Comparison of ENCODE assay signal across 2 cellular contexts in genomic region chr1:217190359-217190758, GRCh38.
TF ChIP-seq lines count a peak whose summit lies in the region.

No MANE protein-coding gene starts in this region.

TF ChIP-seq in IMR-90, 13 proteins besides CTCF, POLR2A, EP300 and RAD21:
- TF ChIP-seq, protein P1, sequence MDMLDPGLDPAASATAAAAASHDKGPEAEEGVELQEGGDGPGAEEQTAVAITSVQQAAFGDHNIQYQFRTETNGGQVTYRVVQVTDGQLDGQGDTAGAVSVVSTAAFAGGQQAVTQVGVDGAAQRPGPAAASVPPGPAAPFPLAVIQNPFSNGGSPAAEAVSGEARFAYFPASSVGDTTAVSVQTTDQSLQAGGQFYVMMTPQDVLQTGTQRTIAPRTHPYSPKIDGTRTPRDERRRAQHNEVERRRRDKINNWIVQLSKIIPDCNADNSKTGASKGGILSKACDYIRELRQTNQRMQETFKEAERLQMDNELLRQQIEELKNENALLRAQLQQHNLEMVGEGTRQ (IDR thresholded peaks at IDR 0.05; ENCODE audit: low read depth, low read length) = no peak
- TF ChIP-seq CEBPB (IDR thresholded peaks at IDR 0.05; ENCODE audit: low read depth, low read length) = peak; percentile 91
TF ChIP-seq in IMR-90: peak in this region for 1.

TF ChIP-seq in H1, 55 proteins besides CTCF, POLR2A, EP300 and RAD21:
- TF ChIP-seq SAP30 (IDR thresholded peaks at IDR 0.05; ENCODE audit: insufficient read depth, insufficient replicate concordance, low read length) = no peak
- TF ChIP-seq HDAC6 (IDR thresholded peaks at IDR 0.05; ENCODE audit: low read depth, low read length) = no peak
- TF ChIP-seq CEBPB (IDR thresholded peaks at IDR 0.05; ENCODE audit: low read depth, low read length) = peak; percentile 72; the same call in 1 of the 2 replicates
TF ChIP-seq in H1: peak in this region for 1.
